19 cellular contexts compared by ENCODE assay signal in the genomic region with DNA sequence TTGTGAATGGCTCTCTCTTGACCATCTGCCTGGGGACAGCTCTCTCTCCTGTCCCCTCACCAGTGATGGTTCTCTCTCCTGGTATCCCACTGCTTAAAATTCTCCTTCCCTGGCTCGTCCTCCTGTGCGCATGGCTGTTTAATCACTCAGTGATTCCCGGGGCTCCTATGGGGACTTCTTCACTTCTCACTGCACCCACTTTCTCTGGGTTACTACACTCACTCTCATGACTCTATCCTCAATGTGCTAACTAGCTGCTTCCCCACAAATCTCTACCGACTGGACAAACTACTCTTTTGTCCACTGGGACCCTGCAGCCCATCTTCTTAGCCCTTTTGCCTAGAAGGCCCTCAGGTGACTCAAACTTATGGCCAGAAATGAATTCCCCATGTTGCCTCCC.
A peak's percentile ranks its signal among the peaks of the same experiment; 100 is the strongest.
DNase-seq lines count a peak whose midpoint lies in the region; ATAC-seq lines count a peak whose summit lies in the region.
"Had no signal": no experiment of that assay in that cellular context is flagged by ENCODE, and none has a peak within 500 bp of the region (broad histone marks: within the 10 kb centered on the region; RNA-seq: fewer than 3 reads in every experiment).

No MANE protein-coding gene starts in this region.

- H3K27ac Mint-ChIP-seq in activated CD4-positive, alpha-beta T cell treated with anti-CD3 and anti-CD28 coated beads, Interleukin-2, amount 10 ng/mL, durations not matched to agents 7 days and 5 days: peak overlapping the region; percentile 21
- no peak overlapping the region for H3K27ac Mint-ChIP-seq in stimulated activated memory B cell treated with anti-CD40 and anti-IgM and Interleukin-4, amounts not matched to agents 10 μg/mL and 1 μg/mL and 100 μg/mL, for 72 hours
- H3K27ac Mint-ChIP-seq: CD14-positive monocyte; CD4-positive, alpha-beta T cell; CD8-positive, alpha-beta memory T cell had no signal

- H3K4me3 Mint-ChIP-seq in activated CD4-positive, alpha-beta T cell treated with anti-CD3 and anti-CD28 coated beads, Interleukin-2, amount 10 ng/mL, durations not matched to agents 7 days and 5 days: no peak overlapping the region
- H3K4me3 Mint-ChIP-seq in stimulated activated memory B cell treated with anti-CD40 and anti-IgM and Interleukin-4, amounts not matched to agents 10 μg/mL and 1 μg/mL and 100 μg/mL, for 72 hours: no peak overlapping the region
- H3K4me3 Mint-ChIP-seq: CD14-positive monocyte; CD4-positive, alpha-beta T cell; CD8-positive, alpha-beta memory T cell had no signal

- peaks cover 41% of the 10 kb centered on the region for H3K27me3 Mint-ChIP-seq in activated CD4-positive, alpha-beta T cell treated with anti-CD3 and anti-CD28 coated beads, Interleukin-2, amount 10 ng/mL, durations not matched to agents 7 days and 5 days
- peaks cover under 1% of the 10 kb centered on the region for H3K27me3 Mint-ChIP-seq in stimulated activated memory B cell treated with anti-CD40 and anti-IgM and Interleukin-4, amounts not matched to agents 10 μg/mL and 1 μg/mL and 100 μg/mL, for 72 hours

- no peak for DNase-seq in activated CD4-positive, alpha-beta T cell treated with anti-CD3 and anti-CD28 coated beads, Interleukin-2, amount 10 ng/mL, durations not matched to agents 7 days and 5 days
- DNase-seq in activated CD4-positive, alpha-beta T cell treated with anti-CD3 and anti-CD28 coated beads, Interleukin-2, amount 50 U/mL, for 48 hours: no peak
- DNase-seq in iPS-NIHi7 (ENCODE audit: extremely low spot score): peak; percentile 3
- no peak for DNase-seq in AG08395 (ENCODE audit: low spot score)
- no peak for DNase-seq in NCI-H187 treated with DMSO at 0.1 percent for 48 hours (lab: John Stamatoyannopoulos, UW)
- DNase-seq: AML-193; BE2C; CD4-positive, alpha-beta T cell; CD8-positive, alpha-beta memory T cell; DMS 273 treated with DMSO at 0.1 percent for 48 hours; DMS79; EL; GDM1; GM23248; H7; HCEC 1CT had no signal

- H3K9me3 Mint-ChIP-seq in activated CD4-positive, alpha-beta T cell treated with anti-CD3 and anti-CD28 coated beads, Interleukin-2, amount 10 ng/mL, durations not matched to agents 7 days and 5 days: no peaks in the 10 kb centered on the region
- peaks cover 4% of the 10 kb centered on the region for H3K9me3 Mint-ChIP-seq in stimulated activated memory B cell treated with anti-CD40 and anti-IgM and Interleukin-4, amounts not matched to agents 10 μg/mL and 1 μg/mL and 100 μg/mL, for 72 hours
- H3K9me3 Mint-ChIP-seq: CD4-positive, alpha-beta T cell had no signal

- H3K36me3 Mint-ChIP-seq in activated CD4-positive, alpha-beta T cell treated with anti-CD3 and anti-CD28 coated beads, Interleukin-2, amount 10 ng/mL, durations not matched to agents 7 days and 5 days (ENCODE audit: low read depth): no peaks in the 10 kb centered on the region
- H3K36me3 Mint-ChIP-seq in stimulated activated memory B cell treated with anti-CD40 and anti-IgM and Interleukin-4, amounts not matched to agents 10 μg/mL and 1 μg/mL and 100 μg/mL, for 72 hours: no peaks in the 10 kb centered on the region
- H3K36me3 Mint-ChIP-seq: CD14-positive monocyte; CD8-positive, alpha-beta memory T cell had no signal

- peak; percentile 34 for ATAC-seq in stimulated activated memory B cell treated with anti-CD40 and anti-IgM and Interleukin-4, amounts not matched to agents 10 μg/mL and 1 μg/mL and 100 μg/mL, for 72 hours
- ATAC-seq: GM12878 had no signal

- CTCF ChIA-PET in activated CD4-positive, alpha-beta T cell treated with anti-CD3 and anti-CD28 coated beads, Interleukin-2, amount 10 ng/mL, durations not matched to agents 7 days and 5 days (lab: Charles Lee): interaction anchor here (0.6 kb wide), 1 partner anchor 41 kb away, joined by 3 read pairs; no protein-coding TSS in a partner anchor

- H3K4me1 Mint-ChIP-seq in activated CD4-positive, alpha-beta T cell treated with anti-CD3 and anti-CD28 coated beads, Interleukin-2, amount 10 ng/mL, durations not matched to agents 7 days and 5 days: peaks cover 3% of the 10 kb centered on the region
- no peaks in the 10 kb centered on the region for H3K4me1 Mint-ChIP-seq in stimulated activated memory B cell treated with anti-CD40 and anti-IgM and Interleukin-4, amounts not matched to agents 10 μg/mL and 1 μg/mL and 100 μg/mL, for 72 hours
- H3K4me1 Mint-ChIP-seq: CD14-positive monocyte; CD8-positive, alpha-beta memory T cell had no signal

- POLR2A ChIA-PET in activated CD4-positive, alpha-beta T cell treated with anti-CD3 and anti-CD28 coated beads, Interleukin-2, amount 10 ng/mL, durations not matched to agents 7 days and 5 days (lab: Charles Lee): no interaction called here
